21 cellular contexts compared by ENCODE assay signal in genomic region chr7:8594115-8594514, GRCh38.
"Had no signal": no experiment of that assay in that cellular context is flagged by ENCODE, and none has a peak within 500 bp of the region (broad histone marks: within the 10 kb centered on the region; RNA-seq: fewer than 3 reads in every experiment).

No MANE protein-coding gene starts in this region.

- ATAC-seq: activated CD8-positive, alpha-beta T cell treated with anti-CD3 and anti-CD28 coated beads for 36 hours; activated T-helper 17 cell treated with anti-CD3 and anti-CD28 coated beads, Interleukin-2, amount 50 U/mL, for 72 hours; lower lobe of right lung had no signal

- H3K9me3 ChIP-seq: lower lobe of right lung, prostate gland, stomach, vagina had no signal

- H3K36me3 ChIP-seq: lower lobe of right lung, prostate gland, stomach, vagina had no signal

- H3K27me3 ChIP-seq: stomach, vagina had no signal

- DNase-seq: activated B cell treated with CpG ODN at 0.5 μM for 24 hours; activated CD4-positive, alpha-beta T cell treated with anti-CD3 and anti-CD28 coated beads for 48 hours; activated CD8-positive, alpha-beta T cell treated with anti-CD3 and anti-CD28 coated beads for 36 hours; activated naive CD4-positive, alpha-beta T cell; activated naive CD8-positive, alpha-beta T cell treated with anti-CD3 and anti-CD28 coated beads for 36 hours; activated T-cell treated with anti-CD3 and anti-CD28 coated beads, Interleukin-2, amount 50 U/mL, for 1 hour; amniotic stem cell; effector CD4-positive, alpha-beta T cell; hypothalamus; islet precursor cell; lower lobe of right lung; nephron progenitor cell; nucleus accumbens; small intestine; stimulated activated CD4-positive, alpha-beta T cell treated with anti-CD3 and anti-CD28 coated beads, Interleukin-15, amount 100 ng/mL, for 24 hours; stimulated activated CD4-positive, alpha-beta T cell treated with anti-CD3 and anti-CD28 coated beads, Interleukin-2, amount 100 ng/mL, for 48 hours; stomach; trophoblast cell had no signal

- H3K4me3 ChIP-seq: lower lobe of right lung, prostate gland, stomach, vagina had no signal

- H3K4me1 ChIP-seq: lower lobe of right lung, prostate gland, stomach, vagina had no signal
